In genomic region chr6:36875250-36875633, GRCh38 we compare ENCODE assay signal across 1 cellular context.
TF ChIP-seq lines count a peak whose summit lies in the region.

No MANE protein-coding gene starts in this region.

TF ChIP-seq in HepG2, 621 proteins besides CTCF, POLR2A, EP300 and RAD21:
- TF ChIP-seq ZNF281 (CRISPR knock-in tag; IDR thresholded peaks at IDR 0.05; ENCODE audit: borderline replicate concordance) (no peak), HHEX (CRISPR knock-in tag; IDR thresholded peaks at IDR 0.05) (0 out of 2 replicates have a peak, but pooled peaks have one; percentile 5), KDM3A (CRISPR knock-in tag; IDR thresholded peaks at IDR 0.05; ENCODE audit: low read depth) (no peak)
